ENCODE assay signal across 21 cellular contexts in genomic region chr10:10164845-10165244, GRCh38.
"Had no signal": no experiment of that assay in that cellular context is flagged by ENCODE, and none has a peak within 500 bp of the region (broad histone marks: within the 10 kb centered on the region; RNA-seq: fewer than 3 reads in every experiment).

No MANE protein-coding gene starts in this region.

- DNase-seq: effector memory CD8-positive, alpha-beta T cell; esophagus squamous epithelium; foreskin fibroblast; glutamatergic neuron; islet precursor cell; mammary epithelial cell; mucosa of descending colon; natural killer cell; occipital lobe; pancreas; right cardiac atrium; small intestine; stimulated activated CD4-positive, alpha-beta T cell treated with anti-CD3 and anti-CD28 coated beads, Interleukin-12 subunit alpha, Interleukin-12 subunit beta, amount 100 ng/mL, for 4 hours; stimulated activated naive CD4-positive, alpha-beta T cell; stomach; substantia nigra; trophoblast cell had no signal

- H3K4me3 Mint-ChIP-seq: dendritic cell treated with granulocyte-macrophage colony-stimulating factor and Interleukin-4, amounts not matched to agents 40 ng/mL and 50 ng/mL, for 4 days; effector memory CD8-positive, alpha-beta T cell; natural killer cell; neural progenitor cell had no signal

- H3K9me3 ChIP-seq: pancreas had no signal

- H3K9ac ChIP-seq: neural progenitor cell had no signal

- H3K36me3 ChIP-seq: esophagus squamous epithelium, gastroesophageal sphincter, neural progenitor cell, pancreas, stomach had no signal

- H3K27ac Mint-ChIP-seq: dendritic cell treated with granulocyte-macrophage colony-stimulating factor and Interleukin-4, amounts not matched to agents 40 ng/mL and 50 ng/mL, for 4 days; effector memory CD8-positive, alpha-beta T cell; natural killer cell; neural progenitor cell; progenitor cell of endocrine pancreas had no signal

- H3K4me1 ChIP-seq: esophagus squamous epithelium, gastroesophageal sphincter, pancreas, stomach had no signal

- H3K27ac ChIP-seq: esophagus squamous epithelium, gastroesophageal sphincter, neural progenitor cell, pancreas, stomach had no signal

- H3K27me3 ChIP-seq: esophagus squamous epithelium, gastroesophageal sphincter, neural progenitor cell, pancreas, stomach had no signal

- H3K36me3 Mint-ChIP-seq: natural killer cell, neural progenitor cell had no signal

- H3K27me3 Mint-ChIP-seq: dendritic cell treated with granulocyte-macrophage colony-stimulating factor and Interleukin-4, amounts not matched to agents 40 ng/mL and 50 ng/mL, for 4 days; effector memory CD8-positive, alpha-beta T cell; progenitor cell of endocrine pancreas had no signal

- H3K4me3 ChIP-seq: esophagus squamous epithelium, gastroesophageal sphincter, mucosa of descending colon, neural progenitor cell, pancreas, stomach had no signal

- H3K4me1 Mint-ChIP-seq: natural killer cell had no signal
